21 cellular contexts compared by ENCODE assay signal in the genomic region with DNA sequence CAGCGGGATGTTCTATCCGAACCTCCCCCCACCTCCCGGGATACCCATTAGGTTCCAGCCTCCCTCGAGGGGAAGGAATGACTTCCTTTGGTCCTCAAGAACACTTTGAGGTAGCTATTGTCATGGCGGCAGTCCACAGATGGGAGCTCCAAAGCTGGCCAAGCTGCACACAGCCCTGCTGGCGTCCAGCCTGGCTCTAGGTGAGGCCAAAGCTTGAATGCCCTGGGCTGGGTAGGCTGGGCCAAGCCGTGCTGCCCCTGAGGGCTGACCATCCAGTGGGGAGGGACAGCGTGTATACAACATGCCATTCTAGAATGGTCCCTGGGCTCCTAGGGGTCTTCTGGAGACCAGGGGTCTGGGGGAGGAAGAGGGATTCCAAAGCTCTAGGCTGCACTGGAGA. TPM values are rescaled to one million over a fixed set of nuclear protein-coding genes. Genes with fewer than 3 reads are reported as not detected.
DNase-seq lines count a peak whose midpoint lies in the region; ATAC-seq, FAIRE-seq and TF ChIP-seq lines count a peak whose summit lies in the region.
"Had no signal": no experiment of that assay in that cellular context is flagged by ENCODE, and none has a peak within 500 bp of the region (broad histone marks: within the 10 kb centered on the region; RNA-seq: fewer than 3 reads in every experiment).

No MANE protein-coding gene starts in this region.

- no peak for TF ChIP-seq EP300 in gastroesophageal sphincter (IDR thresholded peaks at IDR 0.05)

- H3K4me1 ChIP-seq in heart right ventricle (peaks cover 0 to 65% (median 47%) of the 10 kb centered on the region in 9 donors), hepatocyte (ENCODE audit: insufficient read depth) (peaks cover 26% of the 10 kb centered on the region), osteoblast (ENCODE audit: insufficient read depth, low read length) (peaks cover 12% of the 10 kb centered on the region), small intestine (ENCODE audit: control insufficient read depth in 2 of 2, insufficient read depth in 1 of 2, low read depth in 1 of 2, low read length in 1 of 2) (peaks cover 0 to 2% of the 10 kb centered on the region in 2 donors), gastroesophageal sphincter (peaks cover 0 to 5% (median 0%) of the 10 kb centered on the region in 3 donors)

- no peak for FAIRE-seq in small intestine (lab: Jason Lieb, UNC)

- DNase-seq in Right ventricle myocardium superior (peak; percentile 45), Right ventricle myocardium inferior (ENCODE audit: missing footprints) (no peak), heart right ventricle (peak in 1 of 2 donors; percentile 16), hepatocyte (ENCODE audit: low spot score) (no peak), osteoblast (ENCODE audit: insufficient read length, low spot score, missing footprints) (peak; percentile 83), small intestine (no peak), NCI-H2107 (lab: John Stamatoyannopoulos, UW) (no peak)
- DNase-seq: DMS153, DND-41, H9, KG1, MM.1S, NCI-H2029, NCI-H69, Peyer's patch had no signal

- H3K36me3 ChIP-seq in heart right ventricle (no peaks in the 10 kb centered on the region), hepatocyte (replicated peaks; ENCODE audit: insufficient read depth, low read depth) (no peaks in the 10 kb centered on the region), osteoblast (ENCODE audit: insufficient read depth, low read length) (no peaks in the 10 kb centered on the region), small intestine (ENCODE audit: control insufficient read depth in 2 of 2, insufficient read depth in 2 of 2, low read length in 2 of 2) (no peaks in the 10 kb centered on the region), gastroesophageal sphincter (no peaks in the 10 kb centered on the region)
- H3K36me3 ChIP-seq: Peyer's patch had no signal

- no peak for TF ChIP-seq CTCF in heart right ventricle (IDR thresholded peaks at IDR 0.05)
- no peak for TF ChIP-seq CTCF in hepatocyte (IDR thresholded peaks at IDR 0.05; ENCODE audit: poor library complexity)
- no peak for TF ChIP-seq CTCF in osteoblast (IDR thresholded peaks at IDR 0.05; ENCODE audit: extremely low read depth, low read depth, low read length)
- TF ChIP-seq CTCF in gastroesophageal sphincter (IDR thresholded peaks at IDR 0.05): no peak

- no peak for TF ChIP-seq POLR2A in gastroesophageal sphincter (IDR thresholded peaks at IDR 0.05)

- no peaks in the 10 kb centered on the region for H3K9me2 ChIP-seq in hepatocyte (replicated peaks; ENCODE audit: insufficient read depth)
- H3K9me2 ChIP-seq: SK-N-SH had no signal

- H3K27me3 ChIP-seq in heart right ventricle (no peaks in the 10 kb centered on the region), hepatocyte (no peaks in the 10 kb centered on the region), osteoblast (ENCODE audit: insufficient read depth, low read length) (no peaks in the 10 kb centered on the region), small intestine (ENCODE audit: control insufficient read depth in 2 of 2, insufficient read depth in 2 of 2, low read length in 2 of 2) (no peaks in the 10 kb centered on the region), gastroesophageal sphincter (no peaks in the 10 kb centered on the region)
- H3K27me3 ChIP-seq: Peyer's patch had no signal

- no peaks in the 10 kb centered on the region for H4K20me1 ChIP-seq in hepatocyte (ENCODE audit: insufficient read depth, poor library complexity, severe bottlenecking)
- peaks cover 14% of the 10 kb centered on the region for H4K20me1 ChIP-seq in osteoblast (ENCODE audit: insufficient read depth, low read length)

- H3K79me2 ChIP-seq in hepatocyte (no peaks in the 10 kb centered on the region), osteoblast (ENCODE audit: insufficient read depth, low read length) (no peaks in the 10 kb centered on the region)

- H3K4me3 ChIP-seq in heart right ventricle (no peak overlapping the region), hepatocyte (no peak overlapping the region), osteoblast (ENCODE audit: insufficient read depth, low read length) (no peak overlapping the region), small intestine (ENCODE audit: low read depth in 1 of 2, low read length in 2 of 2) (no peak overlapping the region), gastroesophageal sphincter (no peak overlapping the region)
- H3K4me3 ChIP-seq: GM23338, Peyer's patch had no signal

- H2AFZ ChIP-seq in hepatocyte (no peak overlapping the region), osteoblast (ENCODE audit: low read length) (no peak overlapping the region)
- H2AFZ ChIP-seq: GM23338 had no signal

- ATAC-seq in Right ventricle myocardium superior (ENCODE audit: poor library complexity) (no peak), Right ventricle myocardium inferior (no peak), heart right ventricle (no peak), gastroesophageal sphincter (no peak)
- ATAC-seq: GM23338 had no signal

- peak overlapping the region in 9 of 10 donors; percentile 13 to 80 (median 61) for H3K27ac ChIP-seq in heart right ventricle
- H3K27ac ChIP-seq in hepatocyte: peak overlapping the region; percentile 61
- H3K27ac ChIP-seq in osteoblast (ENCODE audit: low read depth, low read length): no peak overlapping the region
- H3K27ac ChIP-seq in small intestine (ENCODE audit: low read depth in 1 of 2, low read length in 1 of 2): no peak overlapping the region
- H3K27ac ChIP-seq in gastroesophageal sphincter: no peak overlapping the region
- H3K27ac ChIP-seq: 22Rv1, C4-2B, Peyer's patch had no signal

- intact Hi-C loops in Right ventricle myocardium superior (cut with DNase I): no loop called here
- intact Hi-C loops in Right ventricle myocardium inferior (cut with DNase I): no loop called here
- intact Hi-C loops in heart right ventricle (cut with DNase I): no loop called here

- 59 to 63% methylated on average over 8 of the region's 8 CpGs for WGBS in heart right ventricle, 2 donors
- 84% methylated on average over 8 of the region's 8 CpGs for WGBS in hepatocyte (ENCODE audit: low lambda C conversion rate, missing lambda C conversion rate)
- WGBS in small intestine, 3 donors: 81 to 85% (median 83%) methylated on average over 8 of the region's 8 CpGs
- WGBS in gastroesophageal sphincter (ENCODE audit: low coverage in 1 of 2), 2 donors: 72 to 93% methylated on average over 2 to 5 of the region's 8 CpGs

- H3K4me2 ChIP-seq in hepatocyte (peak overlapping the region; percentile 20), osteoblast (ENCODE audit: insufficient read depth, low read length) (no peak overlapping the region)
- H3K4me2 ChIP-seq: GM23338, SK-N-SH had no signal

- H3K9me3 ChIP-seq in heart right ventricle (no peaks in the 10 kb centered on the region), hepatocyte (ENCODE audit: low read depth) (no peaks in the 10 kb centered on the region), osteoblast (ENCODE audit: low read depth, low read length) (no peaks in the 10 kb centered on the region), small intestine (ENCODE audit: control insufficient read depth, low read depth) (no peaks in the 10 kb centered on the region), gastroesophageal sphincter (no peaks in the 10 kb centered on the region)
- H3K9me3 ChIP-seq: Peyer's patch, SK-N-SH had no signal

RNA-seq across cellular contexts. Expression of a gene that starts 43.5 kb away (rescaled TPM):
- 16.2 TPM for total RNA-seq in Right ventricle myocardium superior
- 18.2 TPM for total RNA-seq in Right ventricle myocardium inferior
- 10 to 100 TPM; 13.5 to 26.7 (median 21.1) TPM for total RNA-seq in heart right ventricle
- 10 to 100 TPM; 50.8 to 55.2 TPM for polyA plus RNA-seq in heart right ventricle
- total RNA-seq in hepatocyte: 50.1 and 58.6 TPM in 2 replicates
- 70.4 and 78.9 TPM in 2 replicates for polyA plus RNA-seq in hepatocyte
- 25.3 and 26.4 TPM in 2 replicates for total RNA-seq in osteoblast
- 10 to 100 TPM; 32.0 to 42.0 (median 33.5) TPM for polyA plus RNA-seq in small intestine
- total RNA-seq in gastroesophageal sphincter: 10 to 100 TPM in 3 of 4 donors, 1 to 10 TPM in 1; 8.6 to 20.7 (median 17.5) TPM

RNA-seq across cellular contexts. Expression of a gene that starts 51.8 kb away (rescaled TPM):
- 39.8 TPM for total RNA-seq in Right ventricle myocardium superior
- total RNA-seq in Right ventricle myocardium inferior: 45.3 TPM
- total RNA-seq in heart right ventricle: 10 to 100 TPM in 4 of 10 donors, 1 to 10 TPM in 6; 2.2 to 67.7 (median 6.8) TPM
- polyA plus RNA-seq in heart right ventricle: 10 to 100 TPM; 26.3 to 85.8 TPM
- 23.5 and 24.0 TPM in 2 replicates for total RNA-seq in hepatocyte
- 44.8 and 46.9 TPM in 2 replicates for polyA plus RNA-seq in hepatocyte
- total RNA-seq in osteoblast: 13.8 and 14.7 TPM in 2 replicates
- polyA plus RNA-seq in small intestine: 10 to 100 TPM in 1 of 3 donors, 1 to 10 TPM in 2; 4.9 to 11.4 (median 7.6) TPM
- total RNA-seq in gastroesophageal sphincter: 10 to 100 TPM in 1 of 4 donors, 1 to 10 TPM in 3; 2.6 to 24.6 (median 5.1) TPM
- total RNA-seq: HT1080 had no signal

Comparison
In these comparisons a context has a peak if more than half of its experiments do, and no peak if none do; other contexts are left out.
1. DNase-seq: peak in Right ventricle myocardium superior (single experiment) and osteoblast (single experiment); none in Right ventricle myocardium inferior (single experiment), hepatocyte (single experiment), small intestine (single experiment) and NCI-H2107 (single experiment).
2. H3K27ac ChIP-seq: peak in heart right ventricle (9 of 10) and hepatocyte (single experiment); none in osteoblast (single experiment), small intestine (0 of 2) and gastroesophageal sphincter (0 of 4).